Comparison of ENCODE assay signal across 8 cellular contexts in the genomic region with DNA sequence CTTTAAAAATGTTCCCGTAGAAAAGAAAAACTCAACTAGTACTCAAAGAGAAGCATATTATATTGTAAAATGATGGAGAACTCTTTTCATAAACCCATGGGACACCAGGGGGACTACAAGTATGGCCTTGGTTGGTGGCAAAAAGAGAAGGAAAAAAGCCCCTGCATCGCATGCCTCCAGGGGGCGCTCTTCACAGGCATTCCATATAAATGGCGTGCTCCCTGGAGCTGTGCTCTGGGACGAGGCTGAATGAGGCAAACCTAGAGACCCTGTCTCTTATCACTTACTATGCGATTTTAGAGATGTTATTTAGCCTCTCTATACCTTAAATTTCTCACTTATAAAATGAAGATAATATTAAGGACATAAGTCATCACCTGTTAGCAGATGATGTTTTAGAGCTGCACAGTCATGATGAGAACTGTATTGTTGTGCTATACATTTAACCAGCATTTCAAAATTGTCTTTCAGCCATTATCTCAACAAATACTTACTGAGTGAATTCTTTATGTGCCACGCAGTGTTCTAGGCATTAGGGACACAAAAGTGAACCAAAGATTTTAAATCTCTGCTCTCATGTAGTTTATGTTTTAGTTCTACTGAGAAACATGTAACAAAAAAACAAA.
A peak's percentile ranks its signal among the peaks of the same experiment; 100 is the strongest.
DNase-seq lines count a peak whose midpoint lies in the region; ATAC-seq and TF ChIP-seq lines count a peak whose summit lies in the region.

No MANE protein-coding gene starts in this region.

- no peaks in the 10 kb centered on the region for H3K9me3 Mint-ChIP-seq in chondrocyte (ENCODE audit: low read depth)
- H3K9me3 Mint-ChIP-seq in stimulated activated naive CD8-positive, alpha-beta T cell treated with anti-CD3 and anti-CD28 coated beads, Interleukin-15, Interleukin-2, amounts not matched to agents 100 ng/mL and 50 ng/mL, for 24 hours = no peaks in the 10 kb centered on the region

- peaks cover 12% of the 10 kb centered on the region for H3K4me1 Mint-ChIP-seq in chondrocyte (ENCODE audit: low read depth)
- peaks cover 43% of the 10 kb centered on the region for H3K4me1 Mint-ChIP-seq in stimulated activated naive CD8-positive, alpha-beta T cell treated with anti-CD3 and anti-CD28 coated beads, Interleukin-15, Interleukin-2, amounts not matched to agents 100 ng/mL and 50 ng/mL, for 24 hours (ENCODE audit: low read depth)

- no peaks in the 10 kb centered on the region for H4K20me1 ChIP-seq in Karpas-422 (ENCODE audit: insufficient read depth, low read depth, low read length)

- no peaks in the 10 kb centered on the region for H3K9me2 ChIP-seq in Karpas-422 (replicated peaks; ENCODE audit: insufficient read depth, low read length)

- no peaks in the 10 kb centered on the region for H3K79me2 ChIP-seq in Karpas-422 (ENCODE audit: low read length)

- DNase-seq in Karpas-422 = peak; percentile 63
- DNase-seq in chondrocyte (ENCODE audit: low spot score) = no peak
- DNase-seq in right lobe of liver = peak in 2 of 3 donors; percentile 50 to 53
- no peak for DNase-seq in DMS79 treated with DMSO at 0.1 percent for 48 hours (lab: John Stamatoyannopoulos, UW)

- no peak overlapping the region for H2AFZ ChIP-seq in Karpas-422 (ENCODE audit: low read length)

- H3K9me3 ChIP-seq in Karpas-422 (ENCODE audit: low read length) (peaks cover 3% of the 10 kb centered on the region; the same call in 1 of the 2 replicates), right lobe of liver (no peaks in the 10 kb centered on the region)

- intact Hi-C loops in right lobe of liver (cut with DNase I) = no loop called here

- no peak overlapping the region for H3K27ac Mint-ChIP-seq in chondrocyte (ENCODE audit: unreplicated experiment)
- H3K27ac Mint-ChIP-seq in stimulated activated naive CD8-positive, alpha-beta T cell treated with anti-CD3 and anti-CD28 coated beads, Interleukin-15, Interleukin-2, amounts not matched to agents 100 ng/mL and 50 ng/mL, for 24 hours = peak overlapping the region; percentile 50

- H3K27ac ChIP-seq in 22Rv1 (no peak overlapping the region), Karpas-422 (ENCODE audit: low read length) (no peak overlapping the region), right lobe of liver (no peak overlapping the region)

- peaks cover 20% of the 10 kb centered on the region for H3K36me3 Mint-ChIP-seq in chondrocyte (ENCODE audit: low read depth)
- peaks cover 4% of the 10 kb centered on the region for H3K36me3 Mint-ChIP-seq in stimulated activated naive CD8-positive, alpha-beta T cell treated with anti-CD3 and anti-CD28 coated beads, Interleukin-15, Interleukin-2, amounts not matched to agents 100 ng/mL and 50 ng/mL, for 24 hours (ENCODE audit: low read depth)

- H3K4me2 ChIP-seq in Karpas-422 (ENCODE audit: low read depth, low read length, poor library complexity, severe bottlenecking) = no peak overlapping the region

- no peaks in the 10 kb centered on the region for H3K36me3 ChIP-seq in Karpas-422 (ENCODE audit: insufficient read depth, low read length)
- H3K36me3 ChIP-seq in right lobe of liver = peaks cover 0 to 4% (median 0%) of the 10 kb centered on the region in 4 donors

- TF ChIP-seq POLR2A in right lobe of liver (IDR thresholded peaks at IDR 0.05) = no peak

- H3K4me3 ChIP-seq in Karpas-422 (ENCODE audit: low read length) (no peak overlapping the region), WI38 (ENCODE audit: low read depth, low read length) (no peak overlapping the region), right lobe of liver (no peak overlapping the region)

- H3K27me3 Mint-ChIP-seq in chondrocyte (ENCODE audit: low read depth) = no peaks in the 10 kb centered on the region
- H3K27me3 Mint-ChIP-seq in stimulated activated naive CD8-positive, alpha-beta T cell treated with anti-CD3 and anti-CD28 coated beads, Interleukin-15, Interleukin-2, amounts not matched to agents 100 ng/mL and 50 ng/mL, for 24 hours = no peaks in the 10 kb centered on the region

- H3K4me1 ChIP-seq in Karpas-422 (ENCODE audit: low read length) = no peaks in the 10 kb centered on the region
- H3K4me1 ChIP-seq in right lobe of liver = no peaks in the 10 kb centered on the region

- no peak overlapping the region for H3K9ac ChIP-seq in Karpas-422 (ENCODE audit: low read length)

- H3K4me3 Mint-ChIP-seq in chondrocyte (ENCODE audit: unreplicated experiment) = no peak overlapping the region
- H3K4me3 Mint-ChIP-seq in stimulated activated naive CD8-positive, alpha-beta T cell treated with anti-CD3 and anti-CD28 coated beads, Interleukin-15, Interleukin-2, amounts not matched to agents 100 ng/mL and 50 ng/mL, for 24 hours = no peak overlapping the region

- peak; percentile 67 to 75 (median 68) for ATAC-seq in right lobe of liver

- 39% methylated on average over 7 of the region's 7 CpGs for WGBS in right lobe of liver (ENCODE audit: insufficient coverage, low coverage, low lambda C conversion rate, missing lambda C conversion rate)

- H3K27me3 ChIP-seq in Karpas-422 (ENCODE audit: low read length) (no peaks in the 10 kb centered on the region), right lobe of liver (no peaks in the 10 kb centered on the region)

- TF ChIP-seq CTCF in 22Rv1 (IDR thresholded peaks at IDR 0.05) = peak; percentile 97
- peak; percentile 85 for TF ChIP-seq CTCF in GM12874 (IDR thresholded peaks at IDR 0.05; ENCODE audit: insufficient read depth, low read depth, low read length)
- peak; percentile 86 for TF ChIP-seq CTCF in WI38 (IDR thresholded peaks at IDR 0.05; ENCODE audit: low read depth, low read length)
- TF ChIP-seq CTCF in chondrocyte (IDR thresholded peaks at IDR 0.05) = peak; percentile 88
- TF ChIP-seq CTCF in right lobe of liver (IDR thresholded peaks at IDR 0.05) = peak; percentile 44 to 85 (median 80)

Comparison
In these comparisons a context has a peak if more than half of its experiments do, and no peak if none do; other contexts are left out.
1. DNase-seq: peak in Karpas-422 (single experiment) and right lobe of liver (2 of 3); none in chondrocyte (single experiment) and DMS79 treated with DMSO at 0.1 percent for 48 hours (single experiment).
2. Peak in every context shown above with its lines, with median percentiles within 50 percentile points of each other: CTCF ChIP-seq.